Comparison of ENCODE assay signal across 19 cellular contexts in the genomic region with DNA sequence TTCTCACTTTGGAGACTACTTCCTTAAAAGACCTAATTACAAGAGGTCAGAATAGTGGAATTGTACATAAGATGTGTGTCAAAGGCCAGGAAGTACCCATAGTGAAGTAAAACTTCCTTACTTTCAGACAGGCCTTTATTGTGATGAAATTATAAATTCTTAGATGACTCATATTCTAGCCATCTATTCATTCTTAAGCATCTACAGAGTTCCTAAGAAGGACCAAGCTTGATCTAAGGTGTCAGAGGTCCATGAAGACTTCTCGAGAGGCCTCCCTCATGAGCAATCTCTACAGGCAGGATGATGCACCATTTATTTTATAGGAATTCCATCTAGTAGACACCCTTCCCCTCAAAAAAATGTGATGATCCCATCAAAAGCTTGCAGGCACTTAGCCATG.
DNase-seq lines count a peak whose midpoint lies in the region; TF ChIP-seq lines count a peak whose summit lies in the region.
"Had no signal": no experiment of that assay in that cellular context is flagged by ENCODE, and none has a peak within 500 bp of the region (broad histone marks: within the 10 kb centered on the region; RNA-seq: fewer than 3 reads in every experiment).

No MANE protein-coding gene starts in this region.

- peaks cover 26 to 52% (median 36%) of the 10 kb centered on the region in 11 experiments for H3K9me3 ChIP-seq in BLaER1 treated with 17β-estradiol and CSF1 and Interleukin-3, amounts not matched to agents 10 nM and 100 nM (replicated peaks in 1 of 11)
- H3K9me3 ChIP-seq: SJCRH30 had no signal

- H3K4me1 ChIP-seq in BLaER1 treated with 17β-estradiol and CSF1 and Interleukin-3, amounts not matched to agents 10 nM and 100 nM = peaks cover 16 to 63% (median 32%) of the 10 kb centered on the region in 10 experiments; a peak in 18 of 20 replicates
- H3K4me1 ChIP-seq: SJCRH30 had no signal

- no peaks in the 10 kb centered on the region for H3K27me3 ChIP-seq in BLaER1 treated with 17β-estradiol and CSF1 and Interleukin-3, amounts not matched to agents 10 nM and 100 nM
- H3K27me3 ChIP-seq: SJCRH30 had no signal

- H4K20me1 ChIP-seq in BLaER1 treated with 17β-estradiol and CSF1 and Interleukin-3, amounts not matched to agents 10 nM and 100 nM = no peaks in the 10 kb centered on the region

- 0 out of 22 replicates have a peak, but pooled peaks cover 0 to 6% (median 0%) of the 10 kb centered on the region in 11 experiments for H3K36me3 ChIP-seq in BLaER1 treated with 17β-estradiol and CSF1 and Interleukin-3, amounts not matched to agents 10 nM and 100 nM
- H3K36me3 ChIP-seq: neural progenitor cell, SJCRH30 had no signal

- TF ChIP-seq CTCF in choroid plexus epithelial cell (conservative IDR thresholded peaks at IDR 0.05; ENCODE audit: low read depth, low read length) = no peak

- H3K4me3 ChIP-seq in BLaER1 treated with 17β-estradiol and CSF1 and Interleukin-3, amounts not matched to agents 10 nM and 100 nM = no peak overlapping the region
- H3K4me3 ChIP-seq in choroid plexus epithelial cell (ENCODE audit: low read depth, low read length) = no peak overlapping the region
- H3K4me3 ChIP-seq: neural progenitor cell, SJCRH30, smooth muscle cell had no signal

- H3K4me2 ChIP-seq in BLaER1 treated with 17β-estradiol and CSF1 and Interleukin-3, amounts not matched to agents 10 nM and 100 nM = peak overlapping the region in 6 of 11 experiments; percentile 2 to 65 (median 52); a peak in 7 of 22 replicates
- H3K4me2 ChIP-seq: neural progenitor cell, smooth muscle cell had no signal

- no peak overlapping the region for H3K9ac ChIP-seq in BLaER1 treated with 17β-estradiol and CSF1 and Interleukin-3, amounts not matched to agents 10 nM and 100 nM
- H3K9ac ChIP-seq: neural progenitor cell had no signal

- H3K27ac ChIP-seq in BLaER1 treated with 17β-estradiol and CSF1 and Interleukin-3, amounts not matched to agents 10 nM and 100 nM = no peak overlapping the region
- H3K27ac ChIP-seq: C4-2B, neural progenitor cell, SJCRH30 had no signal

- DNase-seq in HT1080 (ENCODE audit: low read depth) (peak; percentile 70), choroid plexus epithelial cell (ENCODE audit: low read depth) (peak; percentile 58), kidney tubule cell (ENCODE audit: low spot score) (peak; percentile 31), T-helper 1 cell (no peak), DMS 273 treated with DMSO at 0.1 percent for 48 hours (lab: John Stamatoyannopoulos, UW) (no peak), islet precursor cell (no peak), NCI-H1048 (lab: John Stamatoyannopoulos, UW) (no peak)
- DNase-seq: activated CD8-positive, alpha-beta T cell treated with anti-CD3 and anti-CD28 coated beads, Interleukin-2, amount 10 ng/mL, durations not matched to agents 7 days and 5 days; activated naive CD4-positive, alpha-beta T cell treated with anti-CD3 and anti-CD28 coated beads, Interleukin-2, amount 50 U/mL, for 16 hours; activated T-cell treated with anti-CD3 and anti-CD28 coated beads, Interleukin-2, amount 50 U/mL, for 4 hours; cortex of kidney; NCI-H2171; NCI-H69; SJCRH30; stimulated activated CD4-positive, alpha-beta T cell treated with anti-CD3 and anti-CD28 coated beads, Interleukin-4, amount 100 ng/mL, for 1 hour had no signal

Comparison
In these comparisons a context has a peak if more than half of its experiments do, and no peak if none do; other contexts are left out.
1. DNase-seq: peak in HT1080 (single experiment), choroid plexus epithelial cell (single experiment) and kidney tubule cell (single experiment); none in T-helper 1 cell (0 of 5), DMS 273 treated with DMSO at 0.1 percent for 48 hours (single experiment), islet precursor cell (single experiment) and NCI-H1048 (single experiment).